1 cellular context compared by ENCODE assay signal in the genomic region with DNA sequence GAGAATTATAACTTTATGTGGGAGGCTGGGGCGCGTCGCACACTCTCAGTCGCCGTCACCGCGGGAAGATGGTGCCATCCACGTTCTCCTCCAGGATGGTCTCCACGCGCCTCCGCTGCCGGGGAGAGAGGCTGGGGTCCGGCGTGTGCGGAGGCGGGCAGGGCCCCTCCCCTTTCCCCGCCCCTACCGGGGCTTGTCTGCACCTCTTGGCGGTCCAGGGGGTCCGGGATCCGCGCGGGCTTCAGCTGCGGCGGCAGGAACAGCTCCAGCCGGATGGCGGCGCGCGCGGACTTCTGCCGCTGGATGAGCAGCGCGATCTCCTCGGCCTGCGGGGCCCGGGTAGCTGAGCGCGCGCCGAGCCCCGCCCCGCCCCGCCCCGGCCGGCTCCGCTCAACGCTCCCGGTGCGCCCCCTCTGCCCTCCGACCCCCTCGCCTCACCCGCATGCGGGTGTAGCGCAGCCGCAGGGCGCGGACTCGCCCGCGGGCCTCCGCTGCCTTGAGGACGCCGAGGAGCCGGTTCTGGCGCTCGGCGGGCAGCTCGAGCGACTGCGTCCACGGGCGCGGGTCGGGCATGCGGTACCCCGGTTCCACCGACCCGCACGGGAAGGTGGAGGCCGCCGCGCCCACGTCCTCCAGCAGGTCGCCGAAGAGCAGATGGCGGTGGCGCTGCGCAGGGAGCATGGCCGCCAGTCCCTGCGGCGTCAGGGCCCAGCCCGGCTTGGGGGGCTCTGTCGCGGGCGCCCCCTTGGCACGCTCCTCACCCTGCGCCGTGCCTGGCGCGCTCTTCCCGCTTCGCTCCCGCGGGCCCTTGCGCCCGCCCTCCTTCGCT.
TF ChIP-seq lines count a peak whose summit lies in the region.

No MANE protein-coding gene starts in this region.

TF ChIP-seq in HepG2, 621 proteins besides CTCF, POLR2A, EP300 and RAD21 (continues in another document):
- no peak for TF ChIP-seq ZNF589 (CRISPR knock-in tag; conservative IDR thresholded peaks at IDR 0.05)
- 0 out of 2 replicates have a peak, but pooled peaks have one; percentile 67 for TF ChIP-seq SP5 (CRISPR knock-in tag; IDR thresholded peaks at IDR 0.05; ENCODE audit: borderline replicate concordance, low read depth)
- TF ChIP-seq NR1H2 (CRISPR knock-in tag; IDR thresholded peaks at IDR 0.05; ENCODE audit: borderline replicate concordance, low read depth): peak; percentile 48; the same call in 1 of the 2 replicates
- no peak for TF ChIP-seq RBAK (CRISPR knock-in tag; IDR thresholded peaks at IDR 0.05)
- TF ChIP-seq, protein P1, sequence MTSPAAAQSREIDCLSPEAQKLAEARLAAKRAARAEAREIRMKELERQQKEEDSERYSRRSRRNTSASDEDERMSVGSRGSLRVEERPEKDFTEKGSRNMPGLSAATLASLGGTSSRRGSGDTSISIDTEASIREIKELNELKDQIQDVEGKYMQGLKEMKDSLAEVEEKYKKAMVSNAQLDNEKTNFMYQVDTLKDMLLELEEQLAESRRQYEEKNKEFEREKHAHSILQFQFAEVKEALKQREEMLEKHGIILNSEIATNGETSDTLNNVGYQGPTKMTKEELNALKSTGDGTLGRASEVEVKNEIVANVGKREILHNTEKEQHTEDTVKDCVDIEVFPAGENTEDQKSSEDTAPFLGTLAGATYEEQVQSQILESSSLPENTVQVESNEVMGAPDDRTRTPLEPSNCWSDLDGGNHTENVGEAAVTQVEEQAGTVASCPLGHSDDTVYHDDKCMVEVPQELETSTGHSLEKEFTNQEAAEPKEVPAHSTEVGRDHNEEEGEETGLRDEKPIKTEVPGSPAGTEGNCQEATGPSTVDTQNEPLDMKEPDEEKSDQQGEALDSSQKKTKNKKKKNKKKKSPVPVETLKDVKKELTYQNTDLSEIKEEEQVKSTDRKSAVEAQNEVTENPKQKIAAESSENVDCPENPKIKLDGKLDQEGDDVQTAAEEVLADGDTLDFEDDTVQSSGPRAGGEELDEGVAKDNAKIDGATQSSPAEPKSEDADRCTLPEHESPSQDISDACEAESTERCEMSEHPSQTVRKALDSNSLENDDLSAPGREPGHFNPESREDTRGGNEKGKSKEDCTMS (CRISPR knock-in tag; conservative IDR thresholded peaks at IDR 0.05): peak; percentile 65; the same call in 1 of the 2 replicates
- TF ChIP-seq, protein P2, sequence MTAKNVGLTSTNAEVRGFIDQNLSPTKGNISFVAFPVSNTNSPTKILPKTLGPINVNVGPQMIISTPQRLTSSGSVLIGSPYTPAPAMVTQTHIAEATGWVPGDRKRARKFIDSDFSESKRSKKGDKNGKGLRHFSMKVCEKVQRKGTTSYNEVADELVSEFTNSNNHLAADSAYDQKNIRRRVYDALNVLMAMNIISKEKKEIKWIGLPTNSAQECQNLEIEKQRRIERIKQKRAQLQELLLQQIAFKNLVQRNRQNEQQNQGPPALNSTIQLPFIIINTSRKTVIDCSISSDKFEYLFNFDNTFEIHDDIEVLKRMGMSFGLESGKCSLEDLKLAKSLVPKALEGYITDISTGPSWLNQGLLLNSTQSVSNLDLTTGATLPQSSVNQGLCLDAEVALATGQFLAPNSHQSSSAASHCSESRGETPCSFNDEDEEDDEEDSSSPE (CRISPR knock-in tag; IDR thresholded peaks at IDR 0.05): peak; percentile 77; the same call in 1 of the 2 replicates
- TF ChIP-seq PTBP1 (IDR thresholded peaks at IDR 0.05; ENCODE audit: low read depth, low read length, poor library complexity, severe bottlenecking): no peak
- TF ChIP-seq CREM (IDR thresholded peaks at IDR 0.05): no peak
- no peak for TF ChIP-seq CREM (CRISPR knock-in tag; IDR thresholded peaks at IDR 0.05)
- TF ChIP-seq, protein P3, sequence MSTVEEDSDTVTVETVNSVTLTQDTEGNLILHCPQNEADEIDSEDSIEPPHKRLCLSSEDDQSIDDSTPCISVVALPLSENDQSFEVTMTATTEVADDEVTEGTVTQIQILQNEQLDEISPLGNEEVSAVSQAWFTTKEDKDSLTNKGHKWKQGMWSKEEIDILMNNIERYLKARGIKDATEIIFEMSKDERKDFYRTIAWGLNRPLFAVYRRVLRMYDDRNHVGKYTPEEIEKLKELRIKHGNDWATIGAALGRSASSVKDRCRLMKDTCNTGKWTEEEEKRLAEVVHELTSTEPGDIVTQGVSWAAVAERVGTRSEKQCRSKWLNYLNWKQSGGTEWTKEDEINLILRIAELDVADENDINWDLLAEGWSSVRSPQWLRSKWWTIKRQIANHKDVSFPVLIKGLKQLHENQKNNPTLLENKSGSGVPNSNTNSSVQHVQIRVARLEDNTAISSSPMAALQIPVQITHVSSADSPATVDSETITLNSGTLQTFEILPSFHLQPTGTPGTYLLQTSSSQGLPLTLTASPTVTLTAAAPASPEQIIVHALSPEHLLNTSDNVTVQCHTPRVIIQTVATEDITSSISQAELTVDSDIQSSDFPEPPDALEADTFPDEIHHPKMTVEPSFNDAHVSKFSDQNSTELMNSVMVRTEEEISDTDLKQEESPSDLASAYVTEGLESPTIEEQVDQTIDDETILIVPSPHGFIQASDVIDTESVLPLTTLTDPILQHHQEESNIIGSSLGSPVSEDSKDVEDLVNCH (CRISPR knock-in tag; IDR thresholded peaks at IDR 0.05): peak; percentile 69; the same call in 1 of the 2 replicates
- TF ChIP-seq, protein P4, sequence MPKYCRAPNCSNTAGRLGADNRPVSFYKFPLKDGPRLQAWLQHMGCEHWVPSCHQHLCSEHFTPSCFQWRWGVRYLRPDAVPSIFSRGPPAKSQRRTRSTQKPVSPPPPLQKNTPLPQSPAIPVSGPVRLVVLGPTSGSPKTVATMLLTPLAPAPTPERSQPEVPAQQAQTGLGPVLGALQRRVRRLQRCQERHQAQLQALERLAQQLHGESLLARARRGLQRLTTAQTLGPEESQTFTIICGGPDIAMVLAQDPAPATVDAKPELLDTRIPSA (CRISPR knock-in tag; IDR thresholded peaks at IDR 0.05; ENCODE audit: borderline replicate concordance): peak; percentile 61; the same call in 1 of the 2 replicates
- TF ChIP-seq, protein P5, sequence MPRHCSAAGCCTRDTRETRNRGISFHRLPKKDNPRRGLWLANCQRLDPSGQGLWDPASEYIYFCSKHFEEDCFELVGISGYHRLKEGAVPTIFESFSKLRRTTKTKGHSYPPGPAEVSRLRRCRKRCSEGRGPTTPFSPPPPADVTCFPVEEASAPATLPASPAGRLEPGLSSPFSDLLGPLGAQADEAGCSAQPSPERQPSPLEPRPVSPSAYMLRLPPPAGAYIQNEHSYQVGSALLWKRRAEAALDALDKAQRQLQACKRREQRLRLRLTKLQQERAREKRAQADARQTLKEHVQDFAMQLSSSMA (CRISPR knock-in tag; IDR thresholded peaks at IDR 0.05): peak; percentile 69; the same call in 1 of the 2 replicates
- peak; percentile 23 for TF ChIP-seq ASH2L (IDR thresholded peaks at IDR 0.05; ENCODE audit: insufficient read length, low read depth, low read length)
- TF ChIP-seq ZNF550 (CRISPR knock-in tag; IDR thresholded peaks at IDR 0.05; ENCODE audit: borderline replicate concordance): no peak
- 0 out of 2 replicates have a peak, but pooled peaks have one; percentile 33 for TF ChIP-seq ZNF484 (CRISPR knock-in tag; IDR thresholded peaks at IDR 0.05; ENCODE audit: borderline replicate concordance, low read depth)
- TF ChIP-seq KLF11 (CRISPR knock-in tag; IDR thresholded peaks at IDR 0.05): no peak
- TF ChIP-seq ZFP36L1 (CRISPR knock-in tag; IDR thresholded peaks at IDR 0.05): no peak
- TF ChIP-seq TBX3 (IDR thresholded peaks at IDR 0.05; ENCODE audit: borderline replicate concordance): no peak
- TF ChIP-seq AHR (CRISPR knock-in tag; IDR thresholded peaks at IDR 0.05): no peak
- peak; percentile 30; the same call in 1 of the 2 replicates for TF ChIP-seq ZSCAN29 (CRISPR knock-in tag; conservative IDR thresholded peaks at IDR 0.05)
- TF ChIP-seq, protein P6, sequence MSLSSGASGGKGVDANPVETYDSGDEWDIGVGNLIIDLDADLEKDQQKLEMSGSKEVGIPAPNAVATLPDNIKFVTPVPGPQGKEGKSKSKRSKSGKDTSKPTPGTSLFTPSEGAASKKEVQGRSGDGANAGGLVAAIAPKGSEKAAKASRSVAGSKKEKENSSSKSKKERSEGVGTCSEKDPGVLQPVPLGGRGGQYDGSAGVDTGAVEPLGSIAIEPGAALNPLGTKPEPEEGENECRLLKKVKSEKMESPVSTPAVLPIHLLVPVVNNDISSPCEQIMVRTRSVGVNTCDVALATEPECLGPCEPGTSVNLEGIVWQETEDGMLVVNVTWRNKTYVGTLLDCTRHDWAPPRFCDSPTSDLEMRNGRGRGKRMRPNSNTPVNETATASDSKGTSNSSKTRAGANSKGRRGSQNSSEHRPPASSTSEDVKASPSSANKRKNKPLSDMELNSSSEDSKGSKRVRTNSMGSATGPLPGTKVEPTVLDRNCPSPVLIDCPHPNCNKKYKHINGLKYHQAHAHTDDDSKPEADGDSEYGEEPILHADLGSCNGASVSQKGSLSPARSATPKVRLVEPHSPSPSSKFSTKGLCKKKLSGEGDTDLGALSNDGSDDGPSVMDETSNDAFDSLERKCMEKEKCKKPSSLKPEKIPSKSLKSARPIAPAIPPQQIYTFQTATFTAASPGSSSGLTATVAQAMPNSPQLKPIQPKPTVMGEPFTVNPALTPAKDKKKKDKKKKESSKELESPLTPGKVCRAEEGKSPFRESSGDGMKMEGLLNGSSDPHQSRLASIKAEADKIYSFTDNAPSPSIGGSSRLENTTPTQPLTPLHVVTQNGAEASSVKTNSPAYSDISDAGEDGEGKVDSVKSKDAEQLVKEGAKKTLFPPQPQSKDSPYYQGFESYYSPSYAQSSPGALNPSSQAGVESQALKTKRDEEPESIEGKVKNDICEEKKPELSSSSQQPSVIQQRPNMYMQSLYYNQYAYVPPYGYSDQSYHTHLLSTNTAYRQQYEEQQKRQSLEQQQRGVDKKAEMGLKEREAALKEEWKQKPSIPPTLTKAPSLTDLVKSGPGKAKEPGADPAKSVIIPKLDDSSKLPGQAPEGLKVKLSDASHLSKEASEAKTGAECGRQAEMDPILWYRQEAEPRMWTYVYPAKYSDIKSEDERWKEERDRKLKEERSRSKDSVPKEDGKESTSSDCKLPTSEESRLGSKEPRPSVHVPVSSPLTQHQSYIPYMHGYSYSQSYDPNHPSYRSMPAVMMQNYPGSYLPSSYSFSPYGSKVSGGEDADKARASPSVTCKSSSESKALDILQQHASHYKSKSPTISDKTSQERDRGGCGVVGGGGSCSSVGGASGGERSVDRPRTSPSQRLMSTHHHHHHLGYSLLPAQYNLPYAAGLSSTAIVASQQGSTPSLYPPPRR (CRISPR knock-in tag; IDR thresholded peaks at IDR 0.05; ENCODE audit: borderline replicate concordance): peak; percentile 31; the same call in 1 of the 2 replicates
- TF ChIP-seq, protein P7, sequence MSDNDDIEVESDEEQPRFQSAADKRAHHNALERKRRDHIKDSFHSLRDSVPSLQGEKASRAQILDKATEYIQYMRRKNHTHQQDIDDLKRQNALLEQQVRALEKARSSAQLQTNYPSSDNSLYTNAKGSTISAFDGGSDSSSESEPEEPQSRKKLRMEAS (IDR thresholded peaks at IDR 0.05): peak; percentile 79; the same call in 1 of the 2 replicates
- TF ChIP-seq, protein P8, sequence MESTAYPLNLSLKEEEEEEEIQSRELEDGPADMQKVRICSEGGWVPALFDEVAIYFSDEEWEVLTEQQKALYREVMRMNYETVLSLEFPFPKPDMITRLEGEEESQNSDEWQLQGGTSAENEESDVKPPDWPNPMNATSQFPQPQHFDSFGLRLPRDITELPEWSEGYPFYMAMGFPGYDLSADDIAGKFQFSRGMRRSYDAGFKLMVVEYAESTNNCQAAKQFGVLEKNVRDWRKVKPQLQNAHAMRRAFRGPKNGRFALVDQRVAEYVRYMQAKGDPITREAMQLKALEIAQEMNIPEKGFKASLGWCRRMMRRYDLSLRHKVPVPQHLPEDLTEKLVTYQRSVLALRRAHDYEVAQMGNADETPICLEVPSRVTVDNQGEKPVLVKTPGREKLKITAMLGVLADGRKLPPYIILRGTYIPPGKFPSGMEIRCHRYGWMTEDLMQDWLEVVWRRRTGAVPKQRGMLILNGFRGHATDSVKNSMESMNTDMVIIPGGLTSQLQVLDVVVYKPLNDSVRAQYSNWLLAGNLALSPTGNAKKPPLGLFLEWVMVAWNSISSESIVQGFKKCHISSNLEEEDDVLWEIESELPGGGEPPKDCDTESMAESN (CRISPR knock-in tag; conservative IDR thresholded peaks at IDR 0.05): 0 out of 2 replicates have a peak, but pooled peaks have one; percentile 64
- peak; percentile 58; the same call in 1 of the 2 replicates for TF ChIP-seq HDAC2 (CRISPR knock-in tag; IDR thresholded peaks at IDR 0.05)
- TF ChIP-seq, protein P9, sequence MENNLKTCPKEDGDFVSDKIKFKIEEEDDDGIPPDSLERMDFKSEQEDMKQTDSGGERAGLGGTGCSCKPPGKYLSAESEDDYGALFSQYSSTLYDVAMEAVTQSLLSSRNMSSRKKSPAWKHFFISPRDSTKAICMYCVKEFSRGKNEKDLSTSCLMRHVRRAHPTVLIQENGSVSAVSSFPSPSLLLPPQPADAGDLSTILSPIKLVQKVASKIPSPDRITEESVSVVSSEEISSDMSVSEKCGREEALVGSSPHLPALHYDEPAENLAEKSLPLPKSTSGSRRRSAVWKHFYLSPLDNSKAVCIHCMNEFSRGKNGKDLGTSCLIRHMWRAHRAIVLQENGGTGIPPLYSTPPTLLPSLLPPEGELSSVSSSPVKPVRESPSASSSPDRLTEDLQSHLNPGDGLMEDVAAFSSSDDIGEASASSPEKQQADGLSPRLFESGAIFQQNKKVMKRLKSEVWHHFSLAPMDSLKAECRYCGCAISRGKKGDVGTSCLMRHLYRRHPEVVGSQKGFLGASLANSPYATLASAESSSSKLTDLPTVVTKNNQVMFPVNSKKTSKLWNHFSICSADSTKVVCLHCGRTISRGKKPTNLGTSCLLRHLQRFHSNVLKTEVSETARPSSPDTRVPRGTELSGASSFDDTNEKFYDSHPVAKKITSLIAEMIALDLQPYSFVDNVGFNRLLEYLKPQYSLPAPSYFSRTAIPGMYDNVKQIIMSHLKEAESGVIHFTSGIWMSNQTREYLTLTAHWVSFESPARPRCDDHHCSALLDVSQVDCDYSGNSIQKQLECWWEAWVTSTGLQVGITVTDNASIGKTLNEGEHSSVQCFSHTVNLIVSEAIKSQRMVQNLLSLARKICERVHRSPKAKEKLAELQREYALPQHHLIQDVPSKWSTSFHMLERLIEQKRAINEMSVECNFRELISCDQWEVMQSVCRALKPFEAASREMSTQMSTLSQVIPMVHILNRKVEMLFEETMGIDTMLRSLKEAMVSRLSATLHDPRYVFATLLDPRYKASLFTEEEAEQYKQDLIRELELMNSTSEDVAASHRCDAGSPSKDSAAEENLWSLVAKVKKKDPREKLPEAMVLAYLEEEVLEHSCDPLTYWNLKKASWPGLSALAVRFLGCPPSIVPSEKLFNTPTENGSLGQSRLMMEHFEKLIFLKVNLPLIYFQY (CRISPR knock-in tag; IDR thresholded peaks at IDR 0.05; ENCODE audit: borderline replicate concordance): 0 out of 2 replicates have a peak, but pooled peaks have one; percentile 55
- TF ChIP-seq KDM5B (CRISPR knock-in tag; IDR thresholded peaks at IDR 0.05; ENCODE audit: borderline replicate concordance): peak; percentile 65; the same call in 1 of the 2 replicates
- peak; percentile 38; the same call in 1 of the 2 replicates for TF ChIP-seq SMC3 (IDR thresholded peaks at IDR 0.05; ENCODE audit: low read length)
- no peak for TF ChIP-seq RARG (CRISPR knock-in tag; IDR thresholded peaks at IDR 0.05; ENCODE audit: low read depth)
- TF ChIP-seq, protein P10, sequence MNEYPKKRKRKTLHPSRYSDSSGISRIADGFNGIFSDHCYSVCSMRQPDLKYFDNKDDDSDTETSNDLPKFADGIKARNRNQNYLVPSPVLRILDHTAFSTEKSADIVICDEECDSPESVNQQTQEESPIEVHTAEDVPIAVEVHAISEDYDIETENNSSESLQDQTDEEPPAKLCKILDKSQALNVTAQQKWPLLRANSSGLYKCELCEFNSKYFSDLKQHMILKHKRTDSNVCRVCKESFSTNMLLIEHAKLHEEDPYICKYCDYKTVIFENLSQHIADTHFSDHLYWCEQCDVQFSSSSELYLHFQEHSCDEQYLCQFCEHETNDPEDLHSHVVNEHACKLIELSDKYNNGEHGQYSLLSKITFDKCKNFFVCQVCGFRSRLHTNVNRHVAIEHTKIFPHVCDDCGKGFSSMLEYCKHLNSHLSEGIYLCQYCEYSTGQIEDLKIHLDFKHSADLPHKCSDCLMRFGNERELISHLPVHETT (CRISPR knock-in tag; conservative IDR thresholded peaks at IDR 0.05): peak; percentile 65; the same call in 1 of the 2 replicates
